ENCODE assay signal across 8 cellular contexts in genomic region chr2:24083567-24084385, GRCh38. TPM values are rescaled to one million over a fixed set of nuclear protein-coding genes. Genes with fewer than 3 reads are reported as not detected.
DNase-seq lines count a peak whose midpoint lies in the region; ATAC-seq and TF ChIP-seq lines count a peak whose summit lies in the region.

No MANE protein-coding gene starts in this region.

- H3K36me3 Mint-ChIP-seq in T-cell: peaks cover 5% of the 10 kb centered on the region

- H3K4me3 ChIP-seq in endocrine pancreas (ENCODE audit: control insufficient read depth, insufficient read depth, low read length): peak overlapping the region; percentile 42
- peak overlapping the region; percentile 53 for H3K4me3 ChIP-seq in mononuclear cell (ENCODE audit: low read length)
- peak overlapping the region; percentile 63 for H3K4me3 ChIP-seq in upper lobe of right lung

- H3K36me3 ChIP-seq in endocrine pancreas (ENCODE audit: control insufficient read depth, insufficient read depth, low read length) (no peaks in the 10 kb centered on the region), upper lobe of right lung (peaks cover 36% of the 10 kb centered on the region)

- POLR2A ChIA-PET in T-cell (lab: Charles Lee): interaction anchor here in 1 of 2 donors (0.5 to 0.7 kb wide), 2 partner anchors 16 to 38 kb away, joined by 4 read pairs; no protein-coding TSS in a partner anchor

- no peaks in the 10 kb centered on the region for H3K9me3 Mint-ChIP-seq in T-cell

- peak overlapping the region; percentile 52 to 61 for H3K27ac Mint-ChIP-seq in T-cell

- H3K4me1 ChIP-seq in endocrine pancreas (ENCODE audit: control insufficient read depth, insufficient read depth, low read length) (no peaks in the 10 kb centered on the region), mononuclear cell (ENCODE audit: insufficient read depth, low read length) (peaks cover 52% of the 10 kb centered on the region), upper lobe of right lung (peaks cover 22% of the 10 kb centered on the region)

- CTCF ChIA-PET in T-cell (lab: Charles Lee): interaction anchor here (0.6 to 3.0 kb wide), 14 partner anchors 11 to 260 kb away, joined by 3 to 55 read pairs (median 4); partner anchors contain the start of genes ATAD2B (in 1 of the 2), PFN4 (in 1 of the 2) and WDCP (in 1 of the 2)

- TF ChIP-seq CTCF in upper lobe of right lung (IDR thresholded peaks at IDR 0.05): no peak

- H3K27me3 Mint-ChIP-seq in T-cell: no peaks in the 10 kb centered on the region

- H3K27me3 ChIP-seq in endocrine pancreas (ENCODE audit: control insufficient read depth, insufficient read depth, low read length) (no peaks in the 10 kb centered on the region), mononuclear cell (ENCODE audit: insufficient read depth, low read length) (no peaks in the 10 kb centered on the region), upper lobe of right lung (no peaks in the 10 kb centered on the region)

- peak; percentile 72 for ATAC-seq in GM18499 (IDR thresholded peaks at IDR 0.05; ENCODE audit: insufficient read depth, unreplicated experiment)
- ATAC-seq in HG02798 (IDR thresholded peaks at IDR 0.05; ENCODE audit: poor library complexity, unreplicated experiment): peak; percentile 79
- ATAC-seq in T-cell (replicated peaks in 1 of 4): peak; percentile 56 to 78 (median 60)
- no peak for ATAC-seq in upper lobe of right lung

- peak overlapping the region; percentile 92 for H3K27ac ChIP-seq in upper lobe of right lung

- intact Hi-C loops in upper lobe of right lung (cut with DNase I): no loop called here

- DNase-seq in AML-193 (lab: John Stamatoyannopoulos, UW) (peak; percentile 84 to 88), NCI-H1105 treated with DMSO at 0.1 percent for 48 hours (lab: John Stamatoyannopoulos, UW) (peak; percentile 80), T-cell (peak in 25 of 34 experiments; percentile 17 to 65 (median 38)), upper lobe of right lung (peak; percentile 97)

- H3K9me3 ChIP-seq in endocrine pancreas (ENCODE audit: control insufficient read depth, low read length) (no peaks in the 10 kb centered on the region), mononuclear cell (ENCODE audit: low read depth, low read length) (no peaks in the 10 kb centered on the region), upper lobe of right lung (no peaks in the 10 kb centered on the region)

- peak overlapping the region; percentile 34 for H3K9ac ChIP-seq in endocrine pancreas (ENCODE audit: control insufficient read depth, insufficient read depth, low read length)

- H3K4me3 Mint-ChIP-seq in T-cell: peak overlapping the region; percentile 77 to 90 (median 82)

- peaks cover 13 to 16% (median 15%) of the 10 kb centered on the region in 3 donors for H3K4me1 Mint-ChIP-seq in T-cell

RNA-seq across cellular contexts. Expression of gene TP53I3, which starts 0.9 kb away (rescaled TPM):
- total RNA-seq in T-cell: under 1 TPM; 0.47 to 0.68 (median 0.58) TPM
- 5.6 TPM for total RNA-seq in mononuclear cell
- total RNA-seq in upper lobe of right lung: 44.3 TPM

RNA-seq across cellular contexts. Expression of gene SF3B6, which starts 7.7 kb away (rescaled TPM):
- total RNA-seq in T-cell (10 to 100 TPM; 43.7 to 53.0 (median 47.0) TPM), mononuclear cell (107 TPM), upper lobe of right lung (55.2 TPM)

RNA-seq across cellular contexts. Expression of gene FKBP1B, which starts 34.2 kb away (rescaled TPM):
- 1 to 10 TPM; 1.2 to 1.5 (median 1.2) TPM for total RNA-seq in T-cell
- 4.5 TPM for total RNA-seq in mononuclear cell
- total RNA-seq in upper lobe of right lung: 13.2 TPM

RNA-seq across cellular contexts. Expression of gene WDCP, which starts 36.6 kb away (rescaled TPM):
- total RNA-seq in T-cell (10 to 100 TPM in 3 of 5 donors, 1 to 10 TPM in 2; 6.1 to 18.9 (median 18.2) TPM), mononuclear cell (3.0 TPM), upper lobe of right lung (9.3 TPM)

RNA-seq across cellular contexts. Expression of gene PFN4, which starts 39.4 kb away (rescaled TPM):
- total RNA-seq in T-cell (under 1 TPM in 2 of 5 donors, not detected in 3; 0.28 to 0.49 TPM), mononuclear cell (not detected), upper lobe of right lung (1.5 TPM)

Comparison
In these comparisons a context has a peak if more than half of its experiments do, and no peak if none do; other contexts are left out.
1. DNase-seq: peak in every context shown above with its lines; median percentile 97 in upper lobe of right lung; 86 in AML-193; 80 in NCI-H1105 treated with DMSO at 0.1 percent for 48 hours; 38 in T-cell.